Comparison of ENCODE assay signal across 11 cellular contexts in the genomic region with DNA sequence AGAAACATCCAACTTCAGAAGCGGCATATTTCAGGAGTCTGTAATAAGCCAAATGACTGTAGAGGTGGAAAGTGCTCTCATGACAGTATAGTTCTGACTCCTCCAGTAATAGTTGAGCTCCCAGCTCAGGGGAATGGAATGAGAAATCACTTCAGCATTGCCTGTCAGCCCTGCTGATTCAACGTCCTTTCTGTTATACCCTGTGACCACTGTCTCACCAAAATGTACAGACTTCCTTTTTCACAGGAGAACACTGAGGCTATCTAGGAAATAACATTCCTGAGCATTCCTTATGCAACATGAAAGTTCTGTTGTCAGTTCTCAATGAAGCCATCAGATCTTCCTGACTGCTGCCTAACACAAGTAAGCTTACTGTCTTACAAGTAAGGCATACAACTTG.
DNase-seq lines count a peak whose midpoint lies in the region; ATAC-seq and TF ChIP-seq lines count a peak whose summit lies in the region.
"Had no signal": no experiment of that assay in that cellular context is flagged by ENCODE, and none has a peak within 500 bp of the region (broad histone marks: within the 10 kb centered on the region; RNA-seq: fewer than 3 reads in every experiment).

No MANE protein-coding gene starts in this region.

- no peaks in the 10 kb centered on the region for H3K9me3 ChIP-seq in mesenchymal stem cell (ENCODE audit: control insufficient read depth, low read length)
- no peaks in the 10 kb centered on the region for H3K9me3 ChIP-seq in colonic mucosa
- no peaks in the 10 kb centered on the region for H3K9me3 ChIP-seq in thyroid gland

- H3K36me3 ChIP-seq in mesenchymal stem cell (ENCODE audit: control insufficient read depth in 1 of 2, insufficient read depth in 2 of 2, low read depth in 1 of 2, low read length in 2 of 2) (no peaks in the 10 kb centered on the region), colonic mucosa (no peaks in the 10 kb centered on the region), thyroid gland (no peaks in the 10 kb centered on the region)

- peak overlapping the region; percentile 54 for H3K9ac ChIP-seq in mesenchymal stem cell (ENCODE audit: low read length)
- no peak overlapping the region for H3K9ac ChIP-seq in colonic mucosa (ENCODE audit: low read depth in 2 of 2, low read length in 2 of 2)

- H3K27me3 ChIP-seq in mesenchymal stem cell (ENCODE audit: control insufficient read depth in 1 of 2, insufficient read depth in 1 of 2, low read length in 2 of 2) (no peaks in the 10 kb centered on the region), colonic mucosa (no peaks in the 10 kb centered on the region), thyroid gland (no peaks in the 10 kb centered on the region)

- no peak overlapping the region for H3K18ac ChIP-seq in mesenchymal stem cell (ENCODE audit: low read depth in 1 of 2, low read length in 2 of 2)

- DNase-seq in AG10803 (ENCODE audit: low read depth) (peak; percentile 93), LHCN-M2 (ENCODE audit: low read depth) (peak; percentile 96), dedifferentiated amniotic fluid mesenchymal stem cell (ENCODE audit: extremely low spot score) (peak; percentile 84), mesenchymal stem cell (peak; percentile 93), colonic mucosa (no peak), thyroid gland (no peak)
- DNase-seq: activated CD4-positive, CD25-positive, alpha-beta regulatory T cell treated with anti-CD3 and anti-CD28 coated beads, Interleukin-2, amount 50 U/mL, for 72 hours; NCI-H1092 treated with DMSO at 0.1 percent for 48 hours had no signal

- H3K23ac ChIP-seq in mesenchymal stem cell (ENCODE audit: low read length in 2 of 2) = no peak overlapping the region

- H3K4me2 ChIP-seq in mesenchymal stem cell (ENCODE audit: low read length, poor library complexity, severe bottlenecking) = no peak overlapping the region

- no peak overlapping the region for H3K4me3 ChIP-seq in AG10803 (ENCODE audit: low read length)
- no peak overlapping the region for H3K4me3 ChIP-seq in mesenchymal stem cell (ENCODE audit: insufficient read depth in 1 of 2, low read depth in 1 of 2, low read length in 2 of 2)
- no peak overlapping the region for H3K4me3 ChIP-seq in colonic mucosa
- no peak overlapping the region for H3K4me3 ChIP-seq in thyroid gland (replicated peaks in 1 of 3)

- H2BK120ac ChIP-seq in mesenchymal stem cell (ENCODE audit: low read depth, low read length) = no peak overlapping the region

- no peaks in the 10 kb centered on the region for H3K4me1 ChIP-seq in mesenchymal stem cell (ENCODE audit: control insufficient read depth, insufficient read depth, low read depth, low read length)
- no peaks in the 10 kb centered on the region for H3K4me1 ChIP-seq in colonic mucosa
- H3K4me1 ChIP-seq in thyroid gland = no peaks in the 10 kb centered on the region

- H2BK5ac ChIP-seq in mesenchymal stem cell (ENCODE audit: low read depth, low read length, poor library complexity, severe bottlenecking) = no peak overlapping the region

- TF ChIP-seq POLR2A in thyroid gland (IDR thresholded peaks at IDR 0.05) = no peak

- H2AFZ ChIP-seq in mesenchymal stem cell (ENCODE audit: low read depth, low read length) = no peak overlapping the region

- H3K27ac ChIP-seq in mesenchymal stem cell (ENCODE audit: low read length, poor library complexity, severe bottlenecking) (peak overlapping the region; percentile 12), colonic mucosa (no peak overlapping the region), thyroid gland (no peak overlapping the region)

- H2BK12ac ChIP-seq in mesenchymal stem cell (ENCODE audit: low read length in 2 of 2) = no peak overlapping the region

- no peak overlapping the region for H2AK5ac ChIP-seq in mesenchymal stem cell (ENCODE audit: low read length, severe bottlenecking)

- no peak overlapping the region for H4K8ac ChIP-seq in mesenchymal stem cell (ENCODE audit: low read length)

- ATAC-seq in GM18519 (IDR thresholded peaks at IDR 0.05; ENCODE audit: low FRiP score, unreplicated experiment) (no peak), GM21737 (IDR thresholded peaks at IDR 0.05; ENCODE audit: unreplicated experiment) (no peak)
- ATAC-seq: activated naive CD4-positive, alpha-beta T cell treated with anti-CD3 and anti-CD28 coated beads, Interleukin-2, amount 50 U/mL, for 72 hours had no signal

- no peaks in the 10 kb centered on the region for H3K79me1 ChIP-seq in mesenchymal stem cell (replicated peaks; ENCODE audit: low read length, poor library complexity, severe bottlenecking)

- no peak for TF ChIP-seq CTCF in AG10803 (conservative IDR thresholded peaks at IDR 0.05; ENCODE audit: low read length)
- TF ChIP-seq CTCF in colonic mucosa (IDR thresholded peaks at IDR 0.05) = no peak
- TF ChIP-seq CTCF in thyroid gland (IDR thresholded peaks at IDR 0.05) = no peak

- H3K4ac ChIP-seq in mesenchymal stem cell (ENCODE audit: low read depth in 1 of 2, low read length in 2 of 2) = no peak overlapping the region

- 0% methylated on average over 2 of the region's 2 CpGs for WGBS in mesenchymal stem cell
- 69 to 77% methylated on average over 2 of the region's 2 CpGs for WGBS in thyroid gland, 2 donors

- no peak overlapping the region for H4K91ac ChIP-seq in mesenchymal stem cell (ENCODE audit: low read length)

- no peak overlapping the region for H3K14ac ChIP-seq in mesenchymal stem cell (ENCODE audit: low read length in 2 of 2)

- no peak overlapping the region for H2BK15ac ChIP-seq in mesenchymal stem cell (ENCODE audit: low read depth, poor library complexity, severe bottlenecking)

- intact Hi-C loops in colonic mucosa (cut with DNase I) (no loop called here), thyroid gland (cut with DNase I) (no loop called here)

Comparison
In these comparisons a context has a peak if more than half of its experiments do, and no peak if none do; other contexts are left out.
1. DNase-seq: peak in AG10803 (single experiment), LHCN-M2 (single experiment), dedifferentiated amniotic fluid mesenchymal stem cell (single experiment) and mesenchymal stem cell (single experiment); none in colonic mucosa (single experiment) and thyroid gland (0 of 2).